In genomic region chr9:8734760-8735159, GRCh38 we compare ENCODE assay signal across 22 cellular contexts.
DNase-seq lines count a peak whose midpoint lies in the region; FAIRE-seq and TF ChIP-seq lines count a peak whose summit lies in the region.
"Had no signal": no experiment of that assay in that cellular context is flagged by ENCODE, and none has a peak within 500 bp of the region (broad histone marks: within the 10 kb centered on the region; RNA-seq: fewer than 3 reads in every experiment).

No MANE protein-coding gene starts in this region.

- CTCF ChIA-PET in mammary epithelial cell (lab: Charles Lee; ENCODE audit: low non-redundant PET): no interaction called here

- intact Hi-C loops in dorsolateral prefrontal cortex (cut with DNase I): no loop called here
- intact Hi-C loops in colonic mucosa (cut with DNase I): no loop called here
- intact Hi-C loops in mammary epithelial cell (cut with micrococcal nuclease): no loop called here

- H2AFZ ChIP-seq in mammary epithelial cell (ENCODE audit: low read depth, low read length): no peak overlapping the region

- no TSS peak for BruUV-seq in mammary epithelial cell (replicated peaks; lab: Mats Ljungman, UMichigan)

- no peaks in the 10 kb centered on the region for H3K79me2 ChIP-seq in mammary epithelial cell (ENCODE audit: insufficient read depth, low read length)

- in situ Hi-C loops in mammary epithelial cell (cut with MboI; ENCODE audit: low sequenced_read_pairs in 2 of 2): no loop called here

- H3K4me3 ChIP-seq in dorsolateral prefrontal cortex (peak overlapping the region in 2 of 59 donors; percentile 39 to 43), iPS-20b (ENCODE audit: low read length) (peak overlapping the region; percentile 11; the same call in 1 of the 2 replicates), colonic mucosa (no peak overlapping the region), mammary epithelial cell (replicated peaks in 1 of 3; ENCODE audit: insufficient read depth in 1 of 3, low read depth in 2 of 3, low read length in 3 of 3) (no peak overlapping the region)
- H3K4me3 ChIP-seq: right lobe of liver, transverse colon had no signal

- H3K27me3 ChIP-seq in dorsolateral prefrontal cortex: no peaks in the 10 kb centered on the region
- H3K27me3 ChIP-seq in iPS-20b (ENCODE audit: insufficient read depth, low read length): no peaks in the 10 kb centered on the region
- no peaks in the 10 kb centered on the region for H3K27me3 ChIP-seq in colonic mucosa
- no peaks in the 10 kb centered on the region for H3K27me3 ChIP-seq in mammary epithelial cell (ENCODE audit: insufficient read depth, low read length)
- H3K27me3 ChIP-seq: right lobe of liver, transverse colon had no signal

- TF ChIP-seq CTCF in dorsolateral prefrontal cortex (IDR thresholded peaks at IDR 0.05 in 54 of 56, conservative IDR thresholded peaks at IDR 0.05 in 2 of 56; ENCODE audit: low read depth in 1 of 56, partially characterized antibody in 56 of 56) (no peak), colonic mucosa (IDR thresholded peaks at IDR 0.05) (no peak), mammary epithelial cell (conservative IDR thresholded peaks at IDR 0.05 in 1 of 2, IDR thresholded peaks at IDR 0.05 in 1 of 2; ENCODE audit: extremely low read depth in 1 of 2, insufficient read depth in 1 of 2, low read depth in 1 of 2, low read length in 2 of 2) (no peak)

- FAIRE-seq in GM12891 (lab: Jason Lieb, UNC): no peak
- FAIRE-seq: GM18507 had no signal

- no peak overlapping the region for H3K4me2 ChIP-seq in mammary epithelial cell (ENCODE audit: insufficient read depth, low read depth, low read length)

- DNase-seq in HK-2 (ENCODE audit: unreplicated experiment) (peak; percentile 11), dorsolateral prefrontal cortex (no peak), renal cortical epithelial cell (ENCODE audit: low read depth) (peak; percentile 82), colonic mucosa (no peak), mammary epithelial cell (no peak), DMS53 (lab: John Stamatoyannopoulos, UW) (no peak), GM12891 (ENCODE audit: insufficient read length, low spot score) (no peak)
- DNase-seq: activated CD8-positive, alpha-beta memory T cell treated with anti-CD3 and anti-CD28 coated beads, Interleukin-2, amount 50 U/mL, for 48 hours; activated gamma-delta T cell treated with Interleukin-2 at 50 U/mL for 16 hours; amniotic stem cell; central memory CD4-positive, alpha-beta T cell; effector CD4-positive, alpha-beta T cell; NCI-H1105 treated with DMSO at 0.1 percent for 48 hours; NCI-H526 treated with DMSO at 0.1 percent for 48 hours; right lobe of liver; SHP77; stimulated activated naive CD8-positive, alpha-beta T cell treated with anti-CD3 and anti-CD28 coated beads, Interleukin-15, Interleukin-2, amounts not matched to agents 100 U/mL and 50 U/mL, for 24 hours; T-helper 17 cell; transverse colon had no signal

- H3K9me3 ChIP-seq in iPS-20b (ENCODE audit: insufficient read depth, low read depth, low read length) (no peaks in the 10 kb centered on the region), colonic mucosa (no peaks in the 10 kb centered on the region), mammary epithelial cell (replicated peaks; ENCODE audit: insufficient read depth, low read length) (peaks cover 2% of the 10 kb centered on the region)
- H3K9me3 ChIP-seq: right lobe of liver had no signal

- H4K20me1 ChIP-seq in mammary epithelial cell (ENCODE audit: insufficient read depth, low read length): no peaks in the 10 kb centered on the region

- dilution Hi-C loops in mammary epithelial cell (cut with HindIII; ENCODE audit: low sequenced_read_pairs): no loop called here

- H3K9ac ChIP-seq in iPS-20b (ENCODE audit: low read depth, low read length) (no peak overlapping the region), colonic mucosa (ENCODE audit: low read depth in 2 of 2, low read length in 2 of 2) (no peak overlapping the region), mammary epithelial cell (ENCODE audit: insufficient read depth, low read length) (no peak overlapping the region)

- H3K36me3 ChIP-seq in iPS-20b (ENCODE audit: insufficient read depth, low read depth, low read length): no peaks in the 10 kb centered on the region
- H3K36me3 ChIP-seq in colonic mucosa: no peaks in the 10 kb centered on the region
- H3K36me3 ChIP-seq in mammary epithelial cell (ENCODE audit: insufficient read depth, low read length): no peaks in the 10 kb centered on the region
- H3K36me3 ChIP-seq: right lobe of liver, transverse colon had no signal

- peak overlapping the region in 34 of 59 donors; percentile 7 to 82 (median 69) for H3K27ac ChIP-seq in dorsolateral prefrontal cortex
- no peak overlapping the region for H3K27ac ChIP-seq in iPS-20b (ENCODE audit: low read length)
- no peak overlapping the region for H3K27ac ChIP-seq in colonic mucosa
- H3K27ac ChIP-seq in mammary epithelial cell (ENCODE audit: insufficient read depth, low read depth, low read length): no peak overlapping the region
- H3K27ac ChIP-seq: right lobe of liver, transverse colon, VCaP had no signal

- 56% methylated on average over 5 of the region's 5 CpGs for WGBS in mammary epithelial cell (ENCODE audit: low coverage, missing lambda C conversion rate)

- no peak for TF ChIP-seq POLR2A in GM12891 (IDR thresholded peaks at IDR 0.05; ENCODE audit: low read depth, low read length)

- peaks cover 24% of the 10 kb centered on the region for H3K4me1 ChIP-seq in iPS-20b (ENCODE audit: insufficient read depth, low read length)
- no peaks in the 10 kb centered on the region for H3K4me1 ChIP-seq in colonic mucosa
- no peaks in the 10 kb centered on the region for H3K4me1 ChIP-seq in mammary epithelial cell (ENCODE audit: insufficient read depth, low read length)
- H3K4me1 ChIP-seq: right lobe of liver, transverse colon had no signal

TF ChIP-seq in GM12891, 5 proteins besides CTCF, POLR2A, EP300 and RAD21:
- no peak for TF ChIP-seq SPI1 (IDR thresholded peaks at IDR 0.05; ENCODE audit: low read depth, low read length)
- no peak for TF ChIP-seq POLR2AphosphoS5 (IDR thresholded peaks at IDR 0.05; ENCODE audit: low read depth, low read length)
- no peak for TF ChIP-seq PAX5 (IDR thresholded peaks at IDR 0.05; ENCODE audit: insufficient read depth, low read length, severe bottlenecking)
- TF ChIP-seq TAF1 (IDR thresholded peaks at IDR 0.05; ENCODE audit: low read depth, low read length): no peak
- TF ChIP-seq POU2F2 (IDR thresholded peaks at IDR 0.05; ENCODE audit: low read depth, low read length): no peak

Comparison
In these comparisons a context has a peak if more than half of its experiments do, and no peak if none do; other contexts are left out.
1. DNase-seq: peak in HK-2 (single experiment) and renal cortical epithelial cell (single experiment); none in dorsolateral prefrontal cortex (0 of 10), colonic mucosa (single experiment), mammary epithelial cell (single experiment), DMS53 (single experiment) and GM12891 (single experiment).
2. H3K27ac ChIP-seq: peak in dorsolateral prefrontal cortex (34 of 59); none in iPS-20b (single experiment), colonic mucosa (single experiment) and mammary epithelial cell (single experiment).